ENCODE assay signal across 1 cellular context in genomic region chr3:170357920-170358854, GRCh38.
TF ChIP-seq lines count a peak whose summit lies in the region.

No MANE protein-coding gene starts in this region.

TF ChIP-seq in HepG2, 621 proteins besides CTCF, POLR2A, EP300 and RAD21 (continued from another document and continues in another):
- TF ChIP-seq UBTF (CRISPR knock-in tag; IDR thresholded peaks at IDR 0.05) (peak; percentile 73; the same call in 1 of the 2 replicates), HMGXB4 (CRISPR knock-in tag; IDR thresholded peaks at IDR 0.05; ENCODE audit: borderline replicate concordance in 1 of 2, low read depth in 1 of 2) (peak; percentile 44 to 71; a peak in 2 of 4 replicates), ZNF329 (CRISPR knock-in tag; IDR thresholded peaks at IDR 0.05; ENCODE audit: low read depth) (0 out of 2 replicates have a peak, but pooled peaks have one; percentile 8), AGO2 (optimal IDR thresholded peaks at IDR 0.05; ENCODE audit: low read depth, low read length) (peak; percentile 85), KDM5A (IDR thresholded peaks at IDR 0.05; ENCODE audit: borderline replicate concordance, low read length) (no peak; the same call in 1 of the 2 replicates), ASH2L (IDR thresholded peaks at IDR 0.05; ENCODE audit: insufficient read length, low read depth, low read length) (peak; percentile 63), MAFG (CRISPR knock-in tag; IDR thresholded peaks at IDR 0.05) (0 out of 2 replicates have a peak, but pooled peaks have one; percentile 31), FOSL2 (CRISPR knock-in tag; IDR thresholded peaks at IDR 0.05) (peak; percentile 19; the same call in 1 of the 2 replicates), ELF1 (CRISPR knock-in tag; IDR thresholded peaks at IDR 0.05) (0 out of 2 replicates have a peak, but pooled peaks have one; percentile 3), XRCC5 (optimal IDR thresholded peaks at IDR 0.05; ENCODE audit: low read length) (peak; percentile 19), TBX3 (IDR thresholded peaks at IDR 0.05; ENCODE audit: borderline replicate concordance) (no peak), ZNF687 (CRISPR knock-in tag; IDR thresholded peaks at IDR 0.05) (peak; percentile 61), ZNF281 (CRISPR knock-in tag; IDR thresholded peaks at IDR 0.05; ENCODE audit: borderline replicate concordance) (peak; percentile 53; the same call in 1 of the 2 replicates), TAF15 (IDR thresholded peaks at IDR 0.05; ENCODE audit: low read depth, low read length, poor library complexity, severe bottlenecking) (peak; percentile 35), ZNF224 (CRISPR knock-in tag; IDR thresholded peaks at IDR 0.05) (0 out of 2 replicates have a peak, but pooled peaks have one; percentile 39), NFAT5 (CRISPR knock-in tag; IDR thresholded peaks at IDR 0.05) (0 out of 2 replicates have a peak, but pooled peaks have one; percentile 1), NR2F6 (IDR thresholded peaks at IDR 0.05) (0 out of 2 replicates have a peak, but pooled peaks have one; percentile 35), NR2F6 (CRISPR knock-in tag; IDR thresholded peaks at IDR 0.05) (no peak), ZNF567 (CRISPR knock-in tag; IDR thresholded peaks at IDR 0.05; ENCODE audit: borderline replicate concordance) (0 out of 2 replicates have a peak, but pooled peaks have one; percentile 84), TBX2 (CRISPR knock-in tag; IDR thresholded peaks at IDR 0.05; ENCODE audit: borderline replicate concordance) (peak; percentile 67), ZNF724P (CRISPR knock-in tag; IDR thresholded peaks at IDR 0.05; ENCODE audit: borderline replicate concordance) (no peak), ZXDC (CRISPR knock-in tag; IDR thresholded peaks at IDR 0.05) (0 out of 2 replicates have a peak, but pooled peaks have one; percentile 26), ZNF337 (CRISPR knock-in tag; IDR thresholded peaks at IDR 0.05; ENCODE audit: borderline replicate concordance, low read depth) (peak; percentile 67; the same call in 1 of the 2 replicates), ZNF788 (CRISPR knock-in tag; IDR thresholded peaks at IDR 0.05; ENCODE audit: borderline replicate concordance) (peak; percentile 69; the same call in 1 of the 2 replicates), KDM5B (CRISPR knock-in tag; IDR thresholded peaks at IDR 0.05; ENCODE audit: borderline replicate concordance) (peak; percentile 70; the same call in 1 of the 2 replicates), HIVEP1 (CRISPR knock-in tag; IDR thresholded peaks at IDR 0.05) (peak; percentile 77; the same call in 1 of the 2 replicates), SNRNP70 (IDR thresholded peaks at IDR 0.05; ENCODE audit: low read depth, low read length) (no peak), ARID5B (CRISPR knock-in tag; IDR thresholded peaks at IDR 0.05) (peak; percentile 43; the same call in 1 of the 2 replicates), PAWR (CRISPR knock-in tag; IDR thresholded peaks at IDR 0.05; ENCODE audit: borderline replicate concordance) (no peak), ZNF564 (CRISPR knock-in tag; IDR thresholded peaks at IDR 0.05) (0 out of 2 replicates have a peak, but pooled peaks have one; percentile 61)
